Comparison of ENCODE assay signal across 9 cellular contexts in the genomic region with DNA sequence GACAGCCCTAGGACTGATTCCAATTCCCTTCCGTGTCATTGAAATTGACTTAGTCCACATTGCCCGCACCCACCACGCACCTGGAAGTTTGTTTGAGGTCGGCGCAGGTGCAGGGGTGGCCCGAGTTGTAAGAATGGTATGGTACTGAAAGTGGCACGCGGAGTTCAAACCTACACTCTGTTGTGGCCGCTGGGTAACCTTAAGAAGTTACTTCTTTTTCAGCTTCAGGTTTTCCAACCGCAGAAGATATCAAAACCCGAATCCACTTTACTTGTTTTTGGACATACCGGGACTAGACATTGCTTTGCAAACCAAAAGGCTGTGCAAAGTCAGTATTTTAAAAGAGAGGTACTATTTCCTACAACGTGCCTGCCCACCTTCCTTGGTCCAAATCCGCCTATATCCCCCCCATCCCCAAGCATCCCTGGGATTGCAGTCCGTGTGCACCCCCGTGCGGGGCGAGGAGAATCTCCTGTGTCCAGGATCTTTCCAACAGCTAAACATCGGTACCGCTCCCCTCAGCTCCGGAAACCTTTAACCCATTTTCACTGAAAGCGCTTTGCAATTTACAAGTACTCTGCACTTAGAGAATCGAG. TPM values are rescaled to one million over a fixed set of nuclear protein-coding genes. Genes with fewer than 3 reads are reported as not detected.
A peak's percentile ranks its signal among the peaks of the same experiment; 100 is the strongest.
DNase-seq lines count a peak whose midpoint lies in the region; ATAC-seq and TF ChIP-seq lines count a peak whose summit lies in the region.
"Had no signal": no experiment of that assay in that cellular context is flagged by ENCODE, and none has a peak within 500 bp of the region (broad histone marks: within the 10 kb centered on the region; RNA-seq: fewer than 3 reads in every experiment).

No MANE protein-coding gene starts in this region.

- peaks cover 40% of the 10 kb centered on the region for H3K4me1 ChIP-seq in mammary epithelial cell (ENCODE audit: insufficient read depth, low read length)

- H3K4me2 ChIP-seq in mammary epithelial cell (ENCODE audit: insufficient read depth, low read depth, low read length) = peak overlapping the region; percentile 98

- no peaks in the 10 kb centered on the region for H4K20me1 ChIP-seq in mammary epithelial cell (ENCODE audit: insufficient read depth, low read length)

- intact Hi-C loops in mammary epithelial cell (cut with micrococcal nuclease) = loop anchor here (2.0 to 5.0 kb wide), 6 partner anchors 29 to 1182 kb away; no protein-coding TSS in a partner anchor

- peak overlapping the region in 2 of 3 experiments; percentile 52 to 58 for H3K4me3 ChIP-seq in mammary epithelial cell (replicated peaks in 1 of 3; ENCODE audit: insufficient read depth in 1 of 3, low read depth in 2 of 3, low read length in 3 of 3)

- no peak for ATAC-seq in activated T-cell treated with anti-CD3 and anti-CD28 coated beads, Interleukin-2, amount 50 U/mL, for 72 hours (replicated peaks in 1 of 2)
- ATAC-seq in memory B cell (ENCODE audit: low read depth) = no peak
- ATAC-seq in HG03378 (IDR thresholded peaks at IDR 0.05; ENCODE audit: unreplicated experiment) = no peak

- H3K9ac ChIP-seq in mammary epithelial cell (ENCODE audit: insufficient read depth, low read length) = no peak overlapping the region

- H3K4me1 Mint-ChIP-seq in activated T-cell treated with anti-CD3 and anti-CD28 coated beads, Interleukin-2, amount 50 U/mL, for 72 hours (ENCODE audit: low read depth) = peaks cover 28% of the 10 kb centered on the region
- H3K4me1 Mint-ChIP-seq in memory B cell (peaks cover 13% of the 10 kb centered on the region), type B pancreatic cell (ENCODE audit: unreplicated experiment) (peaks cover 23% of the 10 kb centered on the region)

- no peak for DNase-seq in activated T-cell treated with anti-CD3 and anti-CD28 coated beads, Interleukin-2, amount 50 U/mL, for 72 hours
- DNase-seq in activated T-cell treated with anti-CD3 and anti-CD28 coated beads, Interleukin-2, amount 50 U/mL, for 1 hour = no peak
- DNase-seq in mammary epithelial cell = no peak
- DNase-seq in memory B cell (ENCODE audit: low spot score in 2 of 2) = no peak
- no peak for DNase-seq in type B pancreatic cell (ENCODE audit: extremely low spot score, unreplicated experiment)
- DNase-seq in NCI-H2227 (lab: John Stamatoyannopoulos, UW; ENCODE audit: unreplicated experiment) = no peak
- DNase-seq in DMS153 (lab: John Stamatoyannopoulos, UW) = no peak

- H3K9me3 Mint-ChIP-seq in activated T-cell treated with anti-CD3 and anti-CD28 coated beads, Interleukin-2, amount 50 U/mL, for 72 hours = no peaks in the 10 kb centered on the region
- H3K9me3 Mint-ChIP-seq in memory B cell (no peaks in the 10 kb centered on the region), type B pancreatic cell (no peaks in the 10 kb centered on the region)

- no peak overlapping the region for H3K27ac ChIP-seq in mammary epithelial cell (ENCODE audit: insufficient read depth, low read depth, low read length)

- H3K9me3 ChIP-seq in mammary epithelial cell (replicated peaks; ENCODE audit: insufficient read depth, low read length) = no peaks in the 10 kb centered on the region

- TF ChIP-seq CTCF in mammary epithelial cell (conservative IDR thresholded peaks at IDR 0.05 in 1 of 2, IDR thresholded peaks at IDR 0.05 in 1 of 2; ENCODE audit: extremely low read depth in 1 of 2, insufficient read depth in 1 of 2, low read depth in 1 of 2, low read length in 2 of 2) = no peak
- TF ChIP-seq CTCF in type B pancreatic cell (conservative IDR thresholded peaks at IDR 0.05) = no peak

- H3K27me3 Mint-ChIP-seq in activated T-cell treated with anti-CD3 and anti-CD28 coated beads, Interleukin-2, amount 50 U/mL, for 72 hours (ENCODE audit: low read depth) = peaks cover 48% of the 10 kb centered on the region
- H3K27me3 Mint-ChIP-seq in memory B cell (peaks cover 19% of the 10 kb centered on the region), type B pancreatic cell (peaks cover 56% of the 10 kb centered on the region)

- CTCF ChIA-PET in mammary epithelial cell (lab: Charles Lee; ENCODE audit: low non-redundant PET) = interaction anchor here (0.7 kb wide), 1 partner anchor 35 kb away, joined by 4 read pairs; no protein-coding TSS in a partner anchor

- no peaks in the 10 kb centered on the region for H3K36me3 ChIP-seq in mammary epithelial cell (ENCODE audit: insufficient read depth, low read length)

- dilution Hi-C loops in mammary epithelial cell (cut with HindIII; ENCODE audit: low sequenced_read_pairs) = loop anchor here (5.0 to 10.0 kb wide), 3 partner anchors 85 to 437 kb away; no protein-coding TSS in a partner anchor

- in situ Hi-C loops in mammary epithelial cell (cut with MboI; ENCODE audit: low sequenced_read_pairs in 2 of 2) = loop anchor here (5.0 to 25.0 kb wide), 5 partner anchors 205 to 1265 kb away; no protein-coding TSS in a partner anchor

- H3K27me3 ChIP-seq in mammary epithelial cell (ENCODE audit: insufficient read depth, low read length) = peaks cover 6% of the 10 kb centered on the region

- no peak overlapping the region for H3K27ac Mint-ChIP-seq in activated T-cell treated with anti-CD3 and anti-CD28 coated beads, Interleukin-2, amount 50 U/mL, for 72 hours
- H3K27ac Mint-ChIP-seq in memory B cell (no peak overlapping the region), type B pancreatic cell (peak overlapping the region; percentile 81)

- no TSS peak for BruUV-seq in mammary epithelial cell (replicated peaks; lab: Mats Ljungman, UMichigan)

- peak overlapping the region; percentile 80 for H2AFZ ChIP-seq in mammary epithelial cell (ENCODE audit: low read depth, low read length)

- H3K79me2 ChIP-seq in mammary epithelial cell (ENCODE audit: insufficient read depth, low read length) = no peaks in the 10 kb centered on the region

- peak overlapping the region; percentile 71 to 73 for H3K4me3 Mint-ChIP-seq in activated T-cell treated with anti-CD3 and anti-CD28 coated beads, Interleukin-2, amount 50 U/mL, for 72 hours
- H3K4me3 Mint-ChIP-seq in memory B cell (peak overlapping the region; percentile 34), type B pancreatic cell (peak overlapping the region; percentile 90)

- WGBS in mammary epithelial cell (ENCODE audit: low coverage, missing lambda C conversion rate) = 3% methylated on average over 15 of the region's 23 CpGs

- no peaks in the 10 kb centered on the region for H3K36me3 Mint-ChIP-seq in activated T-cell treated with anti-CD3 and anti-CD28 coated beads, Interleukin-2, amount 50 U/mL, for 72 hours (ENCODE audit: insufficient read depth in 2 of 2)
- no peaks in the 10 kb centered on the region for H3K36me3 Mint-ChIP-seq in memory B cell
- peaks cover 14% of the 10 kb centered on the region for H3K36me3 Mint-ChIP-seq in type B pancreatic cell

RNA-seq across cellular contexts. Expression of gene IGFBP3, which starts 1.0 kb away (rescaled TPM):
- 1 to 10 TPM in 1 of 2 donors, under 1 TPM in 1; 0.34 to 2.0 TPM for total RNA-seq in activated T-cell treated with anti-CD3 and anti-CD28 coated beads, Interleukin-2, amount 50 U/mL, for 72 hours
- total RNA-seq in mammary epithelial cell = 1 to 10 TPM; 2.1 to 8.0 TPM
- 7.6 TPM for polyA plus RNA-seq in mammary epithelial cell
- polyA minus RNA-seq in mammary epithelial cell = not detected
- total RNA-seq in type B pancreatic cell (ENCODE audit: low replicate concordance) = 336 and 1,244 TPM in 2 replicates

RNA-seq across cellular contexts. Expression of gene IGFBP1, which starts 31.8 kb away (rescaled TPM):
- not detected for total RNA-seq in activated T-cell treated with anti-CD3 and anti-CD28 coated beads, Interleukin-2, amount 50 U/mL, for 72 hours
- total RNA-seq in mammary epithelial cell (under 1 TPM in 1 of 2 donors, not detected in 1; under 0.01 TPM), type B pancreatic cell (ENCODE audit: low replicate concordance) (0.75 and 3.1 TPM in 2 replicates)
- polyA plus RNA-seq in mammary epithelial cell = not detected
- polyA minus RNA-seq in mammary epithelial cell = not detected

RNA-seq across cellular contexts. Expression of gene CCDC201, which starts 47.2 kb away (rescaled TPM):
- not detected for total RNA-seq in activated T-cell treated with anti-CD3 and anti-CD28 coated beads, Interleukin-2, amount 50 U/mL, for 72 hours
- total RNA-seq in mammary epithelial cell (not detected), type B pancreatic cell (ENCODE audit: low replicate concordance) (not detected in 2 replicates)
- polyA plus RNA-seq in mammary epithelial cell = not detected
- polyA minus RNA-seq in mammary epithelial cell = not detected
- total RNA-seq: Daoy had no signal

Comparison
In these comparisons a context has a peak if more than half of its experiments do, and no peak if none do; other contexts are left out.
1. H3K4me3 Mint-ChIP-seq: peak in every context shown above with its lines; median percentile 90 in type B pancreatic cell; 72 in activated T-cell treated with anti-CD3 and anti-CD28 coated beads, Interleukin-2, amount 50 U/mL, for 72 hours; 34 in memory B cell.
2. RNA of gene IGFBP3, which starts 1.0 kb away (total RNA-seq): 336 to 1,244 TPM in type B pancreatic cell; 2.1 to 8.0 TPM in mammary epithelial cell and 0.34 to 2.0 TPM in activated T-cell treated with anti-CD3 and anti-CD28 coated beads, Interleukin-2, amount 50 U/mL, for 72 hours; every median in the first group is over 10 times any median in the second.